ENCODE assay signal across 13 cellular contexts in the genomic region with DNA sequence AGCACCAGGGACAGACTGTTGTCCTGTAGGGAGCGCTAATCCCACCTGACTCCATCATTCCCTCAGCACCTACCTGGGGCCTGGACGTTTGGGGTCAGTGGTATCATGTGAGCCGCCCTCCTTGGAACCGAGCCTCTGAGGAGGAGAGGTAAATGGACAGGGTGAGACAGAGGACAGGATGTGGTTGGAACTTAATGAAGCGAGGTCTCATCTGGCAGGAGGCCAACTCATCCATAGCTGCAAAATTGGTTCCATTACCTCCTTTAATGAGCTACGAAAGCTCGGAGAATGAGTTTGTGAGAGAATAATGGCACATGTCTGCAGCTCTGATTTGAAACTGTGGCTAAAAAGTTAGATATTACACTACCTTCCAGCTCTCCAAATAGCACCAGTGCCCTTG. TPM values are rescaled to one million over a fixed set of nuclear protein-coding genes. Genes with fewer than 3 reads are reported as not detected.
DNase-seq lines count a peak whose midpoint lies in the region; ATAC-seq and TF ChIP-seq lines count a peak whose summit lies in the region.
"Had no signal": no experiment of that assay in that cellular context is flagged by ENCODE, and none has a peak within 500 bp of the region (broad histone marks: within the 10 kb centered on the region; RNA-seq: fewer than 3 reads in every experiment).

No MANE protein-coding gene starts in this region.

- peak; percentile 9 to 51 for DNase-seq in NCI-H2081 (lab: John Stamatoyannopoulos, UW)
- no peak for DNase-seq in NCI-H2081 treated with DMSO at 0.1 percent for 48 hours (lab: John Stamatoyannopoulos, UW)
- DNase-seq in KBM-7 = peak; percentile 23
- no peak for DNase-seq in T-helper 17 cell
- no peak for DNase-seq in mesothelial cell of epicardium (ENCODE audit: low spot score in 2 of 2, unreplicated experiment in 2 of 2)
- no peak for DNase-seq in MV-4-11 (lab: John Stamatoyannopoulos, UW)
- DNase-seq in HT-29 (ENCODE audit: low spot score) = no peak
- DNase-seq: activated gamma-delta T cell had no signal

- H3K27me3 Mint-ChIP-seq in T-helper 17 cell = no peaks in the 10 kb centered on the region
- no peaks in the 10 kb centered on the region for H3K27me3 Mint-ChIP-seq in mesothelial cell of epicardium (ENCODE audit: low read depth)

- peak overlapping the region; percentile 41 for H3K4me3 Mint-ChIP-seq in T-helper 17 cell
- no peak overlapping the region for H3K4me3 Mint-ChIP-seq in mesothelial cell of epicardium

- H3K36me3 Mint-ChIP-seq in T-helper 17 cell (ENCODE audit: low read depth) (peaks cover 4% of the 10 kb centered on the region), mesothelial cell of epicardium (no peaks in the 10 kb centered on the region)

- ATAC-seq in T-helper 17 cell (no peak), GM21381 (IDR thresholded peaks at IDR 0.05; ENCODE audit: unreplicated experiment) (no peak)
- ATAC-seq: Panc1 had no signal

- H3K27ac Mint-ChIP-seq in T-helper 17 cell (peak overlapping the region; percentile 89), mesothelial cell of epicardium (peak overlapping the region; percentile 80)

- no peaks in the 10 kb centered on the region for H3K9me3 ChIP-seq in T-helper 17 cell (ENCODE audit: control insufficient read depth, low read length, poor library complexity, severe bottlenecking)
- H3K9me3 ChIP-seq: colonic mucosa, vagina had no signal

- H3K9me3 Mint-ChIP-seq in mesothelial cell of epicardium = no peaks in the 10 kb centered on the region

- TF ChIP-seq CTCF in mesothelial cell of epicardium (IDR thresholded peaks at IDR 0.05; ENCODE audit: unreplicated experiment) = no peak

- H3K4me1 Mint-ChIP-seq in T-helper 17 cell = peaks cover 72% of the 10 kb centered on the region
- H3K4me1 Mint-ChIP-seq in mesothelial cell of epicardium = peaks cover 35% of the 10 kb centered on the region

- in situ Hi-C loops in KBM-7 (cut with MboI; ENCODE audit: low pct_unique_long_range_greater_than_20kb, low sequenced_read_pairs) = no loop called here

RNA-seq across cellular contexts. Expression of gene MAPKAPK3, which starts 14.0 kb away (rescaled TPM):
- 10 to 100 TPM; 44.7 to 49.2 TPM for total RNA-seq in T-helper 17 cell
- 33.6 to 36.8 TPM (median 35.9 TPM) in 3 replicates for total RNA-seq in mesothelial cell of epicardium
- 29.7 and 35.7 TPM in 2 replicates for total RNA-seq in HT-29 (2014; rRNA removed; shearing (Covaris generic))

RNA-seq across cellular contexts. Expression of gene CISH, which starts 19.3 kb away (rescaled TPM):
- total RNA-seq in T-helper 17 cell (10 to 100 TPM; 28.3 to 63.4 TPM), mesothelial cell of epicardium (15.2 to 16.7 TPM (median 15.2 TPM) in 3 replicates)
- 0.43 and 0.73 TPM in 2 replicates for total RNA-seq in HT-29 (2014; rRNA removed; shearing (Covaris generic))

RNA-seq across cellular contexts. Expression of gene DOCK3, which starts 43.8 kb away (rescaled TPM):
- total RNA-seq in T-helper 17 cell (1 to 10 TPM; 1.9 to 3.2 TPM), mesothelial cell of epicardium (21.0 to 21.6 TPM (median 21.4 TPM) in 3 replicates)
- total RNA-seq in HT-29 (2014; rRNA removed; shearing (Covaris generic)) = 0.10 TPM in 1 of 2 replicates, not detected in the other
- total RNA-seq: lung microvascular endothelial cell had no signal

Comparison
In these comparisons a context has a peak if more than half of its experiments do, and no peak if none do; other contexts are left out.
1. DNase-seq: peak in NCI-H2081 (2 of 2) and KBM-7 (single experiment); none in NCI-H2081 treated with DMSO at 0.1 percent for 48 hours (single experiment), T-helper 17 cell (0 of 3), mesothelial cell of epicardium (0 of 2), MV-4-11 (single experiment) and HT-29 (single experiment).